ENCODE assay signal across 1 cellular context in the genomic region with DNA sequence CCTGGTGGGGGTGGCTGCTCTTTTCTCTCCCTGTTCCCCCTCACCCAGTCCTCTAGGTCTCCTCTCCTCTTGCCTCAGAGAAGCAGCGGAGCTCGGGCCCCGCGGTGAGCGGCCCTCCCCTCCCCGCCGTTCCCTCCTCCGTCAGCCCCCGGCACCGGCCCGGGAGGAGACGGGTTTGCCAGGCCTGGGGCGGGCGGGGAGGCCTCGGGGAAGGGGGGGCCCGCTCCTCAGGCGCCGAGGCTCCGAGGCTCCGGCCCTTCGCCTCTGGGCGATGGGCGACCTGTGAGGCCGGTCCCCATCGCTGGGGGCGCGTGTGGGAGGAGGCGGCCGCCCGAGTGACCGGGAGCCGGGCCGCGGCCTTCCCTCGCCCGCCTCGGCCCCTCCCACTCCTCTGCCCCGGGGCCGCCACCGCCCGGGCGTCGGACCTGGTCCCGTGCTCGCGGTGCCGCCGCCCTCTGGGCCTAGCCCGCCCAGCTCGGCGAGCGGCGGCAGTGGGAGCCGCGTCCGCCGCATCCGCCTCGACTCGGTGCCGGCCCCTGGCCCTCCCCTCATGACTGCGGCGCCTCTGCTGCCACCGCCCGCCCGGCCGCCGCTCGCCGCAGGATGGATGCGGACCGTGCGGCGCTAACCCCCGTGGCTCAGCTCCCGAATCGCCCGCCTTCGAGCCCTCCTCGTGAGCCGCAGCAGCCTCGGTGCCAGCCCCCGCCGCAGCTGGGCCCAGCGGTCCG.
TF ChIP-seq lines count a peak whose summit lies in the region.

No MANE protein-coding gene starts in this region.

TF ChIP-seq in HepG2, 621 proteins besides CTCF, POLR2A, EP300 and RAD21 (continued from another document and continues in another):
- TF ChIP-seq RNF2 (conservative IDR thresholded peaks at IDR 0.05; ENCODE audit: low read depth): no peak
- no peak for TF ChIP-seq SMAD1 (CRISPR knock-in tag; IDR thresholded peaks at IDR 0.05; ENCODE audit: borderline replicate concordance, low read depth)
- no peak for TF ChIP-seq ZNF660 (CRISPR knock-in tag; IDR thresholded peaks at IDR 0.05; ENCODE audit: borderline replicate concordance, low read depth)
- TF ChIP-seq ZFYVE20 (CRISPR knock-in tag; IDR thresholded peaks at IDR 0.05; ENCODE audit: borderline replicate concordance, low read depth): no peak
- TF ChIP-seq ZNF224 (CRISPR knock-in tag; IDR thresholded peaks at IDR 0.05): no peak
- TF ChIP-seq KDM1A (CRISPR knock-in tag; IDR thresholded peaks at IDR 0.05): no peak
- peak; percentile 51; the same call in 1 of the 2 replicates for TF ChIP-seq SIN3A (IDR thresholded peaks at IDR 0.05; ENCODE audit: borderline replicate concordance, low read depth, low read length)
- TF ChIP-seq ZNF850 (CRISPR knock-in tag; conservative IDR thresholded peaks at IDR 0.05): 0 out of 2 replicates have a peak, but pooled peaks have one; percentile 18
- no peak for TF ChIP-seq ZNF101 (CRISPR knock-in tag; IDR thresholded peaks at IDR 0.05; ENCODE audit: borderline replicate concordance, low read depth)
- no peak for TF ChIP-seq LRRFIP1 (CRISPR knock-in tag; conservative IDR thresholded peaks at IDR 0.05)
- TF ChIP-seq ARID3A (IDR thresholded peaks at IDR 0.05; ENCODE audit: low read depth, low read length): no peak
- no peak for TF ChIP-seq ZNF792 (CRISPR knock-in tag; IDR thresholded peaks at IDR 0.05)
- TF ChIP-seq, protein P1, sequence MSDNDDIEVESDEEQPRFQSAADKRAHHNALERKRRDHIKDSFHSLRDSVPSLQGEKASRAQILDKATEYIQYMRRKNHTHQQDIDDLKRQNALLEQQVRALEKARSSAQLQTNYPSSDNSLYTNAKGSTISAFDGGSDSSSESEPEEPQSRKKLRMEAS (IDR thresholded peaks at IDR 0.05): peak; percentile 20; the same call in 1 of the 2 replicates
- peak; percentile 61; the same call in 1 of the 2 replicates for TF ChIP-seq ZFX (CRISPR knock-in tag; IDR thresholded peaks at IDR 0.05; ENCODE audit: low read depth)
- TF ChIP-seq ZNF12 (CRISPR knock-in tag; IDR thresholded peaks at IDR 0.05): no peak
- no peak for TF ChIP-seq HDAC1 (CRISPR knock-in tag; IDR thresholded peaks at IDR 0.05)
- TF ChIP-seq NFATC3 (CRISPR knock-in tag; IDR thresholded peaks at IDR 0.05): no peak
- TF ChIP-seq, protein P2, sequence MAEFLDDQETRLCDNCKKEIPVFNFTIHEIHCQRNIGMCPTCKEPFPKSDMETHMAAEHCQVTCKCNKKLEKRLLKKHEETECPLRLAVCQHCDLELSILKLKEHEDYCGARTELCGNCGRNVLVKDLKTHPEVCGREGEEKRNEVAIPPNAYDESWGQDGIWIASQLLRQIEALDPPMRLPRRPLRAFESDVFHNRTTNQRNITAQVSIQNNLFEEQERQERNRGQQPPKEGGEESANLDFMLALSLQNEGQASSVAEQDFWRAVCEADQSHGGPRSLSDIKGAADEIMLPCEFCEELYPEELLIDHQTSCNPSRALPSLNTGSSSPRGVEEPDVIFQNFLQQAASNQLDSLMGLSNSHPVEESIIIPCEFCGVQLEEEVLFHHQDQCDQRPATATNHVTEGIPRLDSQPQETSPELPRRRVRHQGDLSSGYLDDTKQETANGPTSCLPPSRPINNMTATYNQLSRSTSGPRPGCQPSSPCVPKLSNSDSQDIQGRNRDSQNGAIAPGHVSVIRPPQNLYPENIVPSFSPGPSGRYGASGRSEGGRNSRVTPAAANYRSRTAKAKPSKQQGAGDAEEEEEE (CRISPR knock-in tag; IDR thresholded peaks at IDR 0.05; ENCODE audit: borderline replicate concordance): no peak
- TF ChIP-seq ZNF143 (CRISPR knock-in tag; IDR thresholded peaks at IDR 0.05): no peak
- no peak for TF ChIP-seq ZNF18 (CRISPR knock-in tag; IDR thresholded peaks at IDR 0.05; ENCODE audit: insufficient replicate concordance)
- peak; percentile 36 for TF ChIP-seq SKI (IDR thresholded peaks at IDR 0.05; ENCODE audit: partially characterized antibody)
- TF ChIP-seq FOXA1 (IDR thresholded peaks at IDR 0.05): no peak
- no peak for TF ChIP-seq FOXA1 (CRISPR knock-in tag; IDR thresholded peaks at IDR 0.05)
- no peak for TF ChIP-seq SIX4 (CRISPR knock-in tag; IDR thresholded peaks at IDR 0.05)
- no peak for TF ChIP-seq STAT6 (CRISPR knock-in tag; IDR thresholded peaks at IDR 0.05; ENCODE audit: borderline replicate concordance)
- TF ChIP-seq TFE3 (CRISPR knock-in tag; IDR thresholded peaks at IDR 0.05): no peak
- no peak for TF ChIP-seq ZNF546 (CRISPR knock-in tag; conservative IDR thresholded peaks at IDR 0.05)
- TF ChIP-seq MNT (IDR thresholded peaks at IDR 0.05): no peak
- no peak for TF ChIP-seq RBAK (CRISPR knock-in tag; IDR thresholded peaks at IDR 0.05)
- TF ChIP-seq, protein P3, sequence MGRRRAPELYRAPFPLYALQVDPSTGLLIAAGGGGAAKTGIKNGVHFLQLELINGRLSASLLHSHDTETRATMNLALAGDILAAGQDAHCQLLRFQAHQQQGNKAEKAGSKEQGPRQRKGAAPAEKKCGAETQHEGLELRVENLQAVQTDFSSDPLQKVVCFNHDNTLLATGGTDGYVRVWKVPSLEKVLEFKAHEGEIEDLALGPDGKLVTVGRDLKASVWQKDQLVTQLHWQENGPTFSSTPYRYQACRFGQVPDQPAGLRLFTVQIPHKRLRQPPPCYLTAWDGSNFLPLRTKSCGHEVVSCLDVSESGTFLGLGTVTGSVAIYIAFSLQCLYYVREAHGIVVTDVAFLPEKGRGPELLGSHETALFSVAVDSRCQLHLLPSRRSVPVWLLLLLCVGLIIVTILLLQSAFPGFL (CRISPR knock-in tag; IDR thresholded peaks at IDR 0.05): no peak
- TF ChIP-seq ZNF333 (CRISPR knock-in tag; IDR thresholded peaks at IDR 0.05; ENCODE audit: borderline replicate concordance): no peak
- TF ChIP-seq MXI1 (IDR thresholded peaks at IDR 0.05; ENCODE audit: borderline replicate concordance, low read depth, low read length): 0 out of 3 replicates have a peak, but pooled peaks have one; percentile 39
- no peak for TF ChIP-seq TIGD3 (CRISPR knock-in tag; IDR thresholded peaks at IDR 0.05; ENCODE audit: borderline replicate concordance)
- no peak for TF ChIP-seq SMARCC2 (IDR thresholded peaks at IDR 0.05)
- TF ChIP-seq, protein P4, sequence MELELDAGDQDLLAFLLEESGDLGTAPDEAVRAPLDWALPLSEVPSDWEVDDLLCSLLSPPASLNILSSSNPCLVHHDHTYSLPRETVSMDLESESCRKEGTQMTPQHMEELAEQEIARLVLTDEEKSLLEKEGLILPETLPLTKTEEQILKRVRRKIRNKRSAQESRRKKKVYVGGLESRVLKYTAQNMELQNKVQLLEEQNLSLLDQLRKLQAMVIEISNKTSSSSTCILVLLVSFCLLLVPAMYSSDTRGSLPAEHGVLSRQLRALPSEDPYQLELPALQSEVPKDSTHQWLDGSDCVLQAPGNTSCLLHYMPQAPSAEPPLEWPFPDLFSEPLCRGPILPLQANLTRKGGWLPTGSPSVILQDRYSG (CRISPR knock-in tag; IDR thresholded peaks at IDR 0.05): 0 out of 2 replicates have a peak, but pooled peaks have one; percentile 22
- TF ChIP-seq ZNF549 (CRISPR knock-in tag; IDR thresholded peaks at IDR 0.05): no peak
